8 cellular contexts compared by ENCODE assay signal in genomic region chr16:89422905-89423630, GRCh38.
DNase-seq lines count a peak whose midpoint lies in the region; ATAC-seq, FAIRE-seq and TF ChIP-seq lines count a peak whose summit lies in the region.

No MANE protein-coding gene starts in this region.

- no peak for FAIRE-seq in endothelial cell of umbilical vein (lab: Jason Lieb, UNC)
- FAIRE-seq in D721Med (lab: Jason Lieb, UNC) = no peak

- peaks cover 42% of the 10 kb centered on the region for H3K4me1 ChIP-seq in endothelial cell of umbilical vein (ENCODE audit: control insufficient read depth, extremely low read depth, insufficient read depth, low read length)
- no peaks in the 10 kb centered on the region for H3K4me1 ChIP-seq in smooth muscle cell (ENCODE audit: low read depth)

- POLR2A ChIA-PET in endothelial cell of umbilical vein (lab: Charles Lee) = no interaction called here

- H3K36me3 ChIP-seq in endothelial cell of umbilical vein (ENCODE audit: control insufficient read depth in 2 of 2, extremely low read depth in 1 of 2, insufficient read depth in 2 of 2, low read length in 2 of 2) = peaks cover 0 to 1% of the 10 kb centered on the region in 2 experiments
- H3K36me3 ChIP-seq in smooth muscle cell (ENCODE audit: low read depth) = no peaks in the 10 kb centered on the region

- CTCF ChIA-PET in endothelial cell of umbilical vein (lab: Charles Lee) = interaction anchor here (0.6 to 1.9 kb wide), 6 partner anchors 10 to 44 kb away, joined by 3 to 9 read pairs (median 3); no protein-coding TSS in a partner anchor

- TF ChIP-seq CTCF in endothelial cell of umbilical vein (IDR thresholded peaks at IDR 0.05; ENCODE audit: extremely low read depth in 1 of 2, insufficient read depth in 1 of 2, low read depth in 1 of 2, low read length in 2 of 2) (no peak), smooth muscle cell (IDR thresholded peaks at IDR 0.05; ENCODE audit: borderline replicate concordance, insufficient read depth, poor library complexity, severe bottlenecking) (no peak), D721Med (IDR thresholded peaks at IDR 0.05; ENCODE audit: insufficient read depth, missing control alignments) (no peak)

- no peak for TF ChIP-seq POLR2A in endothelial cell of umbilical vein (IDR thresholded peaks at IDR 0.05; ENCODE audit: low read depth, low read length)

- peaks cover 25% of the 10 kb centered on the region for H3F3A ChIP-seq in smooth muscle cell (ENCODE audit: low read depth)

- H3K9me1 ChIP-seq in endothelial cell of umbilical vein (replicated peaks; ENCODE audit: control insufficient read depth, extremely low read depth, insufficient read depth, low read length) = no peaks in the 10 kb centered on the region

- H3K4me3 ChIP-seq in endothelial cell of umbilical vein (replicated peaks in 1 of 3; ENCODE audit: insufficient read depth in 1 of 3, low read depth in 1 of 3, low read length in 3 of 3) = peak overlapping the region in 1 of 3 experiments; percentile 37
- H3K4me3 ChIP-seq in smooth muscle cell = no peak overlapping the region

- H3K4me2 ChIP-seq in endothelial cell of umbilical vein (ENCODE audit: insufficient read depth, low read length) (peak overlapping the region; percentile 81), smooth muscle cell (peak overlapping the region; percentile 50)

- H3K9me3 ChIP-seq in endothelial cell of umbilical vein (replicated peaks; ENCODE audit: control insufficient read depth, insufficient read depth, low read length) = no peaks in the 10 kb centered on the region
- no peaks in the 10 kb centered on the region for H3K9me3 ChIP-seq in smooth muscle cell (replicated peaks; ENCODE audit: low read depth)

- peak overlapping the region; percentile 85 for H3K27ac ChIP-seq in endothelial cell of umbilical vein (ENCODE audit: insufficient read depth, low read depth, low read length)
- H3K27ac ChIP-seq in smooth muscle cell (ENCODE audit: low read depth) = peak overlapping the region; percentile 91

- H2AFZ ChIP-seq in endothelial cell of umbilical vein (ENCODE audit: low read depth, low read length) (no peak overlapping the region), smooth muscle cell (ENCODE audit: low read depth) (no peak overlapping the region)

- DNase-seq in endothelial cell of umbilical vein (ENCODE audit: low read depth, low spot score) = no peak
- no peak for DNase-seq in smooth muscle cell (lab: John Stamatoyannopoulos, UW; ENCODE audit: unreplicated experiment)
- no peak for DNase-seq in D721Med (ENCODE audit: insufficient read length, low spot score)
- DNase-seq in NCI-H1048 (lab: John Stamatoyannopoulos, UW) = no peak
- no peak for DNase-seq in NCI-H2227 treated with DMSO at 0.1 percent for 48 hours (lab: John Stamatoyannopoulos, UW)

- dilution Hi-C loops in endothelial cell of umbilical vein (cut with MboI; ENCODE audit: extremely low pct_ligation_motif_present, low sequenced_read_pairs) = no loop called here

- H3K79me2 ChIP-seq in endothelial cell of umbilical vein (ENCODE audit: control insufficient read depth, insufficient read depth, low read length) (peaks cover 98% of the 10 kb centered on the region), smooth muscle cell (ENCODE audit: low read depth) (peaks cover 88% of the 10 kb centered on the region)

- peak; percentile 62 for ATAC-seq in GM19035 (IDR thresholded peaks at IDR 0.05; ENCODE audit: unreplicated experiment)
- ATAC-seq in HG03064 (IDR thresholded peaks at IDR 0.05; ENCODE audit: low read depth, unreplicated experiment) = peak; percentile 66
- peak; percentile 88 to 89 for ATAC-seq in activated CD4-positive, CD25-positive, alpha-beta regulatory T cell treated with anti-CD3 and anti-CD28 coated beads, Interleukin-2, amount 50 U/mL, for 24 hours

- H3K9ac ChIP-seq in endothelial cell of umbilical vein (replicated peaks; ENCODE audit: extremely low read depth, insufficient read depth, low read length) (peak overlapping the region; percentile 84), smooth muscle cell (ENCODE audit: low read depth) (peak overlapping the region; percentile 44)

- 21% methylated on average over 16 of the region's 16 CpGs for WGBS in smooth muscle cell (ENCODE audit: low lambda C conversion rate)

- intact Hi-C loops in endothelial cell of umbilical vein (cut with micrococcal nuclease) = loop anchor here (2.0 kb wide), 1 partner anchor 66 kb away; no protein-coding TSS in a partner anchor

- H4K20me1 ChIP-seq in endothelial cell of umbilical vein (replicated peaks; ENCODE audit: control insufficient read depth, extremely low read depth, insufficient read depth, low read length) = peaks cover 5% of the 10 kb centered on the region
- H4K20me1 ChIP-seq in smooth muscle cell (ENCODE audit: low read depth) = peaks cover 98% of the 10 kb centered on the region

- H3K27me3 ChIP-seq in endothelial cell of umbilical vein (ENCODE audit: control insufficient read depth in 2 of 2, insufficient read depth in 2 of 2, low read length in 2 of 2) (no peaks in the 10 kb centered on the region), smooth muscle cell (ENCODE audit: low read depth) (no peaks in the 10 kb centered on the region)

- BruUV-seq in endothelial cell of umbilical vein (replicated peaks; lab: Mats Ljungman, UMichigan) = TSS peak; percentile 98

TF ChIP-seq in endothelial cell of umbilical vein, 7 proteins besides CTCF, POLR2A, EP300 and RAD21:
- no peak for TF ChIP-seq FOS (IDR thresholded peaks at IDR 0.05; ENCODE audit: borderline replicate concordance, insufficient read depth, low read length)
